Comparison of ENCODE assay signal across 8 cellular contexts in genomic region chr19:13795595-13796300, GRCh38. TPM values are rescaled to one million over a fixed set of nuclear protein-coding genes. Genes with fewer than 3 reads are reported as not detected.
A peak's percentile ranks its signal among the peaks of the same experiment; 100 is the strongest.
DNase-seq lines count a peak whose midpoint lies in the region; ATAC-seq, FAIRE-seq and TF ChIP-seq lines count a peak whose summit lies in the region.

No MANE protein-coding gene starts in this region.

- H3K27ac ChIP-seq in VCaP, result peak overlapping the region; percentile 83; the same call in 1 of the 2 replicates
- no peak overlapping the region for H3K27ac ChIP-seq in cardiac muscle cell
- H3K27ac ChIP-seq in rectal smooth muscle tissue (ENCODE audit: low read depth, low read length), result peak overlapping the region; percentile 83

- no peak for TF ChIP-seq CTCF in VCaP (conservative IDR thresholded peaks at IDR 0.05)
- no peak for TF ChIP-seq CTCF in cardiac muscle cell (IDR thresholded peaks at IDR 0.05; ENCODE audit: low read depth, low read length)
- TF ChIP-seq CTCF in D721Med (IDR thresholded peaks at IDR 0.05; ENCODE audit: insufficient read depth, missing control alignments), result no peak

- H3K9me3 ChIP-seq in cardiac muscle cell (ENCODE audit: low read depth), result no peaks in the 10 kb centered on the region

- H3K27me3 ChIP-seq in cardiac muscle cell (no peaks in the 10 kb centered on the region), rectal smooth muscle tissue (ENCODE audit: control insufficient read depth, insufficient read depth, low read length) (no peaks in the 10 kb centered on the region)

- FAIRE-seq in D721Med (lab: Jason Lieb, UNC), result no peak

- H3K4me1 ChIP-seq in cardiac muscle cell (ENCODE audit: low read depth) (peaks cover 5% of the 10 kb centered on the region), rectal smooth muscle tissue (ENCODE audit: control insufficient read depth, insufficient read depth, low read length) (peaks cover 14% of the 10 kb centered on the region)

- H3K9ac ChIP-seq in rectal smooth muscle tissue (ENCODE audit: low read length), result no peak overlapping the region

- ATAC-seq in GM18858 (IDR thresholded peaks at IDR 0.05; ENCODE audit: unreplicated experiment) (peak; percentile 16), HG03064 (IDR thresholded peaks at IDR 0.05; ENCODE audit: low read depth, unreplicated experiment) (peak; percentile 34)

- DNase-seq in A172 (ENCODE audit: low spot score) (peak; percentile 49), cardiac muscle cell (ENCODE audit: low read depth in 1 of 2, low spot score in 1 of 2) (peak; percentile 25 to 30), NCI-H1694 treated with DMSO at 0.1 percent for 48 hours (lab: John Stamatoyannopoulos, UW) (no peak), D721Med (ENCODE audit: insufficient read length, low spot score) (no peak)

- no peaks in the 10 kb centered on the region for H3K36me3 ChIP-seq in cardiac muscle cell
- no peaks in the 10 kb centered on the region for H3K36me3 ChIP-seq in rectal smooth muscle tissue (ENCODE audit: control insufficient read depth, insufficient read depth, low read length)

- H3K4me3 ChIP-seq in cardiac muscle cell (peak overlapping the region; percentile 66), rectal smooth muscle tissue (ENCODE audit: low read length) (peak overlapping the region; percentile 72)

RNA-seq across cellular contexts. Expression of gene ZSWIM4, which starts 0.5 kb away (rescaled TPM):
- 4.5 and 6.8 TPM in 2 replicates for total RNA-seq in A172 (2014; rRNA removed; shearing (Covaris generic))
- 13.7 and 29.8 TPM in 2 replicates for total RNA-seq in cardiac muscle cell
- 13.0 and 19.6 TPM in 2 replicates for polyA plus RNA-seq in cardiac muscle cell

RNA-seq across cellular contexts. Expression of gene C19orf53, which starts 21.5 kb away (rescaled TPM):
- 222 and 261 TPM in 2 replicates for total RNA-seq in A172 (2014; rRNA removed; shearing (Covaris generic))
- total RNA-seq in cardiac muscle cell, result 276 and 280 TPM in 2 replicates
- 242 and 245 TPM in 2 replicates for polyA plus RNA-seq in cardiac muscle cell

RNA-seq across cellular contexts. Expression of gene MRI1, which starts 31.4 kb away (rescaled TPM):
- total RNA-seq in A172 (2014; rRNA removed; shearing (Covaris generic)), result 19.2 and 26.9 TPM in 2 replicates
- 79.8 and 92.4 TPM in 2 replicates for total RNA-seq in cardiac muscle cell
- 24.8 and 25.8 TPM in 2 replicates for polyA plus RNA-seq in cardiac muscle cell

Comparison
In these comparisons a context has a peak if more than half of its experiments do, and no peak if none do; other contexts are left out.
1. DNase-seq: peak in A172 (single experiment) and cardiac muscle cell (2 of 2); none in NCI-H1694 treated with DMSO at 0.1 percent for 48 hours (single experiment) and D721Med (single experiment).